12 cellular contexts compared by ENCODE assay signal in the genomic region with DNA sequence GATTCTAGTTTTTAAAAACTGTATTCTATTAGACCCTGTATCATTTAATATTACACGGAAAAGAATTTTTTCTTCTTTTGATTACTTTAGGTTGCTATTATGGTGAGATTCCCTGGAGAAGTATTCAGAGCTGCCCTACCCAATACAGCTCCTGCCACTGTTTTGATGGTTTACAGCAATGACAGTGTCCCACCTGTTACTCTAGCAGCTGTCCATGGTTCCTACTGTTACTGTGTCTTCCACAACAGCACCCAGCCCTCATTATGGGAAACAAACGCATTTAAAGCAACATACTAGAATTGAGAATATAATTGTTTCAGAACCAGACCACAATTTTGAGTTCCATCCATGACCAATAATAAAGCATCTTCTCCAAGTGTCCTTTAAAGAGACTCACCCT. TPM values are rescaled to one million over a fixed set of nuclear protein-coding genes. Genes with fewer than 3 reads are reported as not detected.
DNase-seq lines count a peak whose midpoint lies in the region; ATAC-seq, FAIRE-seq and TF ChIP-seq lines count a peak whose summit lies in the region.
"Had no signal": no experiment of that assay in that cellular context is flagged by ENCODE, and none has a peak within 500 bp of the region (broad histone marks: within the 10 kb centered on the region; RNA-seq: fewer than 3 reads in every experiment).

No MANE protein-coding gene starts in this region.

- in situ Hi-C loops in HepG2 (cut with HindIII; ENCODE audit: extremely low pct_ligation_motif_present, low pct_unique_long_range_greater_than_20kb) = no loop called here

- H3K4me3 ChIP-seq in HepG2 (replicated peaks in 1 of 3; ENCODE audit: insufficient read depth in 1 of 3, low read depth in 2 of 3, low read length in 3 of 3) = no peak overlapping the region
- H3K4me3 ChIP-seq in right lobe of liver = no peak overlapping the region
- no peak overlapping the region for H3K4me3 ChIP-seq in vagina

- TF ChIP-seq EP300 in HepG2 (IDR thresholded peaks at IDR 0.05; ENCODE audit: low read depth in 2 of 2, low read length in 2 of 2) (no peak), HepG2 (CRISPR knock-in tag; IDR thresholded peaks at IDR 0.05; ENCODE audit: borderline replicate concordance) (no peak)

- no peak overlapping the region for H2AFZ ChIP-seq in HepG2 (ENCODE audit: low read length)

- intact Hi-C loops in HepG2 (cut with micrococcal nuclease; ENCODE audit: unreplicated experiment) = no loop called here
- intact Hi-C loops in right lobe of liver (cut with DNase I) = no loop called here
- intact Hi-C loops in vagina (cut with DNase I) = no loop called here

- peaks cover 98% of the 10 kb centered on the region for H3K79me2 ChIP-seq in HepG2 (ENCODE audit: insufficient read depth, low read length)

- FAIRE-seq in HepG2 (lab: Jason Lieb, UNC) = no peak

- TF ChIP-seq RAD21 in HepG2 (CRISPR knock-in tag; IDR thresholded peaks at IDR 0.05) = no peak

- H3K4me1 ChIP-seq in HepG2 (ENCODE audit: insufficient read depth, low read length) (peaks cover 15% of the 10 kb centered on the region; the same call in 1 of the 2 replicates), right lobe of liver (no peaks in the 10 kb centered on the region), vagina (peaks cover 42% of the 10 kb centered on the region)

- DNase-seq in HepG2 (ENCODE audit: low spot score) (no peak), right lobe of liver (no peak), left kidney (ENCODE audit: low read depth, low spot score) (peak; percentile 28), vagina (ENCODE audit: extremely low spot score in 2 of 2) (no peak), foreskin melanocyte (no peak), NCI-H774 (lab: John Stamatoyannopoulos, UW) (no peak)
- DNase-seq: ACHN; CD4-positive, alpha-beta T cell; GF-D8; NCI-H1105 treated with DMSO at 0.1 percent for 48 hours; NCI-H187 had no signal

- H3K9ac ChIP-seq in HepG2 (ENCODE audit: insufficient read depth, low read depth, low read length) = no peak overlapping the region

- no peak overlapping the region for H3K4me2 ChIP-seq in HepG2 (ENCODE audit: low read depth, low read length)

- no peaks in the 10 kb centered on the region for H3K27me3 ChIP-seq in HepG2 (ENCODE audit: control insufficient read depth in 1 of 2, insufficient read depth in 2 of 2, low read length in 2 of 2)
- no peaks in the 10 kb centered on the region for H3K27me3 ChIP-seq in right lobe of liver
- H3K27me3 ChIP-seq in vagina = no peaks in the 10 kb centered on the region

- BruUV-seq in HepG2 (replicated peaks; lab: Mats Ljungman, UMichigan) = no TSS peak

- H3K36me3 ChIP-seq in HepG2 (replicated peaks in 1 of 2; ENCODE audit: control insufficient read depth in 1 of 2, insufficient read depth in 2 of 2, low read length in 2 of 2) (peaks cover 0 to 1% of the 10 kb centered on the region in 2 experiments; a peak in 1 of 5 replicates), right lobe of liver (no peaks in the 10 kb centered on the region), vagina (no peaks in the 10 kb centered on the region)

- CTCF ChIA-PET in HepG2 (lab: Yijun Ruan, JAX; ENCODE audit: low intra/inter-chr PET ratio, low total read pairs) = no interaction called here

- POLR2A ChIA-PET in HepG2 (lab: Yijun Ruan, JAX) = no interaction called here

- H3K27ac ChIP-seq in HepG2 (ENCODE audit: extremely low read length, insufficient read depth, low read length) (no peak overlapping the region), right lobe of liver (no peak overlapping the region), vagina (no peak overlapping the region)

- H3K9me3 ChIP-seq in HepG2 (ENCODE audit: low read length) (no peaks in the 10 kb centered on the region), right lobe of liver (no peaks in the 10 kb centered on the region), vagina (no peaks in the 10 kb centered on the region)

- TF ChIP-seq POLR2A in HepG2 (IDR thresholded peaks at IDR 0.05; ENCODE audit: insufficient read depth in 1 of 2, low read depth in 2 of 2, low read length in 2 of 2) (no peak), right lobe of liver (IDR thresholded peaks at IDR 0.05) (no peak), vagina (IDR thresholded peaks at IDR 0.05) (no peak)

- WGBS in HepG2 (ENCODE audit: low lambda C conversion rate) = 100% methylated on average over 2 of the region's 2 CpGs
- 88% methylated on average over 2 of the region's 2 CpGs for WGBS in right lobe of liver (ENCODE audit: insufficient coverage, low coverage, low lambda C conversion rate, missing lambda C conversion rate)

- peaks cover 95% of the 10 kb centered on the region for H4K20me1 ChIP-seq in HepG2 (ENCODE audit: insufficient read depth, low read length)

- ATAC-seq in HepG2 (no peak), right lobe of liver (no peak)

- TF ChIP-seq CTCF in HepG2 (CRISPR knock-in tag; IDR thresholded peaks at IDR 0.05) (no peak), right lobe of liver (IDR thresholded peaks at IDR 0.05) (no peak), vagina (IDR thresholded peaks at IDR 0.05) (no peak)

TF ChIP-seq in HepG2, 621 proteins besides CTCF, POLR2A, EP300 and RAD21 (continues in another document):
- TF ChIP-seq MIER2 (CRISPR knock-in tag; IDR thresholded peaks at IDR 0.05) = 0 out of 2 replicates have a peak, but pooled peaks have one; percentile 48
- no peak for TF ChIP-seq MYC (CRISPR knock-in tag; IDR thresholded peaks at IDR 0.05; ENCODE audit: borderline replicate concordance)

TF ChIP-seq in PFSK-1, 5 proteins besides CTCF, POLR2A, EP300 and RAD21:
- TF ChIP-seq, protein P1, sequence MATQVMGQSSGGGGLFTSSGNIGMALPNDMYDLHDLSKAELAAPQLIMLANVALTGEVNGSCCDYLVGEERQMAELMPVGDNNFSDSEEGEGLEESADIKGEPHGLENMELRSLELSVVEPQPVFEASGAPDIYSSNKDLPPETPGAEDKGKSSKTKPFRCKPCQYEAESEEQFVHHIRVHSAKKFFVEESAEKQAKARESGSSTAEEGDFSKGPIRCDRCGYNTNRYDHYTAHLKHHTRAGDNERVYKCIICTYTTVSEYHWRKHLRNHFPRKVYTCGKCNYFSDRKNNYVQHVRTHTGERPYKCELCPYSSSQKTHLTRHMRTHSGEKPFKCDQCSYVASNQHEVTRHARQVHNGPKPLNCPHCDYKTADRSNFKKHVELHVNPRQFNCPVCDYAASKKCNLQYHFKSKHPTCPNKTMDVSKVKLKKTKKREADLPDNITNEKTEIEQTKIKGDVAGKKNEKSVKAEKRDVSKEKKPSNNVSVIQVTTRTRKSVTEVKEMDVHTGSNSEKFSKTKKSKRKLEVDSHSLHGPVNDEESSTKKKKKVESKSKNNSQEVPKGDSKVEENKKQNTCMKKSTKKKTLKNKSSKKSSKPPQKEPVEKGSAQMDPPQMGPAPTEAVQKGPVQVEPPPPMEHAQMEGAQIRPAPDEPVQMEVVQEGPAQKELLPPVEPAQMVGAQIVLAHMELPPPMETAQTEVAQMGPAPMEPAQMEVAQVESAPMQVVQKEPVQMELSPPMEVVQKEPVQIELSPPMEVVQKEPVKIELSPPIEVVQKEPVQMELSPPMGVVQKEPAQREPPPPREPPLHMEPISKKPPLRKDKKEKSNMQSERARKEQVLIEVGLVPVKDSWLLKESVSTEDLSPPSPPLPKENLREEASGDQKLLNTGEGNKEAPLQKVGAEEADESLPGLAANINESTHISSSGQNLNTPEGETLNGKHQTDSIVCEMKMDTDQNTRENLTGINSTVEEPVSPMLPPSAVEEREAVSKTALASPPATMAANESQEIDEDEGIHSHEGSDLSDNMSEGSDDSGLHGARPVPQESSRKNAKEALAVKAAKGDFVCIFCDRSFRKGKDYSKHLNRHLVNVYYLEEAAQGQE (IDR thresholded peaks at IDR 0.05; ENCODE audit: insufficient read depth in 1 of 2, low read depth in 2 of 2, low read length in 2 of 2) = peak; percentile 77 to 90
- TF ChIP-seq SIN3A (IDR thresholded peaks at IDR 0.05; ENCODE audit: borderline replicate concordance, insufficient read depth, low read length) (no peak), TAF1 (IDR thresholded peaks at IDR 0.05; ENCODE audit: borderline replicate concordance, insufficient read depth, low read length) (no peak)

RNA-seq across cellular contexts. Expression of a gene that starts 48.8 kb away (rescaled TPM):
- 6.1 and 13.2 TPM in 2 replicates for total RNA-seq in HepG2 (2016; rRNA removed; fragmentation: Illumina TruSeq; extraction: Trizol)
- total RNA-seq in HepG2 (2016; cell fraction: cytosol; rRNA removed; fragmentation: Illumina TruSeq; extraction: Trizol; ENCODE audit: low read depth) = 1.0 and 1.2 TPM in 2 replicates
- 6.3 and 12.2 TPM in 2 replicates for total RNA-seq in HepG2 (2016; cell fraction: insoluble cytoplasmic fraction; rRNA removed; fragmentation: Illumina TruSeq; extraction: Trizol)
- total RNA-seq in HepG2 (2016; cell fraction: membrane; rRNA removed; fragmentation: Illumina TruSeq; extraction: Trizol) = 7.7 and 7.8 TPM in 2 replicates
- 8.8 and 10.1 TPM in 2 replicates for total RNA-seq in HepG2 (2016; cell fraction: nucleus; rRNA removed; fragmentation: Illumina TruSeq; extraction: Trizol)
- polyA plus RNA-seq in HepG2 (2011; rRNA removed) = 8.0 and 10.7 TPM in 2 replicates
- polyA plus RNA-seq in HepG2 (2011; cell fraction: cytosol; rRNA removed) = 4.9 and 7.5 TPM in 2 replicates
- 5.2 and 6.1 TPM in 2 replicates for polyA plus RNA-seq in HepG2 (2011; cell fraction: nucleus; rRNA removed)
- 15.4 and 18.6 TPM in 2 replicates for polyA plus RNA-seq in HepG2 (2012)
- 1.4 TPM in 2 replicates for polyA plus RNA-seq in HepG2 (2016; cell fraction: cytosol; fragmentation: Illumina TruSeq; extraction: Trizol; ENCODE audit: low read depth)
- 16.6 TPM in 2 replicates for polyA plus RNA-seq in HepG2 (2016; cell fraction: insoluble cytoplasmic fraction; fragmentation: Illumina TruSeq; extraction: Trizol; ENCODE audit: low read depth)
- 6.0 and 6.1 TPM in 2 replicates for polyA plus RNA-seq in HepG2 (2016; cell fraction: membrane; fragmentation: Illumina TruSeq; extraction: Trizol; ENCODE audit: low read depth)
- 13.8 and 14.7 TPM in 2 replicates for polyA plus RNA-seq in HepG2 (2016; cell fraction: nucleus; fragmentation: Illumina TruSeq; extraction: Trizol; ENCODE audit: insufficient read depth, low read depth)
- polyA minus RNA-seq in HepG2 (2011; rRNA and poly(A)+ RNA removed; ENCODE audit: low replicate concordance) = 2.2 and 5.2 TPM in 2 replicates
- polyA minus RNA-seq in HepG2 (2011; cell fraction: cytosol; rRNA and poly(A)+ RNA removed) = 13.5 and 13.7 TPM in 2 replicates
- 17.0 and 23.4 TPM in 2 replicates for polyA minus RNA-seq in HepG2 (2011; cell fraction: nucleus; rRNA and poly(A)+ RNA removed)
- 1 to 10 TPM; 4.2 to 8.7 (median 5.4) TPM for total RNA-seq in right lobe of liver
- polyA plus RNA-seq in PFSK-1 (2012; ENCODE audit: insufficient read length, low read depth) = 5.2 TPM
- total RNA-seq in vagina = 13.0 TPM
